Comparison of ENCODE assay signal across 9 cellular contexts in the genomic region with DNA sequence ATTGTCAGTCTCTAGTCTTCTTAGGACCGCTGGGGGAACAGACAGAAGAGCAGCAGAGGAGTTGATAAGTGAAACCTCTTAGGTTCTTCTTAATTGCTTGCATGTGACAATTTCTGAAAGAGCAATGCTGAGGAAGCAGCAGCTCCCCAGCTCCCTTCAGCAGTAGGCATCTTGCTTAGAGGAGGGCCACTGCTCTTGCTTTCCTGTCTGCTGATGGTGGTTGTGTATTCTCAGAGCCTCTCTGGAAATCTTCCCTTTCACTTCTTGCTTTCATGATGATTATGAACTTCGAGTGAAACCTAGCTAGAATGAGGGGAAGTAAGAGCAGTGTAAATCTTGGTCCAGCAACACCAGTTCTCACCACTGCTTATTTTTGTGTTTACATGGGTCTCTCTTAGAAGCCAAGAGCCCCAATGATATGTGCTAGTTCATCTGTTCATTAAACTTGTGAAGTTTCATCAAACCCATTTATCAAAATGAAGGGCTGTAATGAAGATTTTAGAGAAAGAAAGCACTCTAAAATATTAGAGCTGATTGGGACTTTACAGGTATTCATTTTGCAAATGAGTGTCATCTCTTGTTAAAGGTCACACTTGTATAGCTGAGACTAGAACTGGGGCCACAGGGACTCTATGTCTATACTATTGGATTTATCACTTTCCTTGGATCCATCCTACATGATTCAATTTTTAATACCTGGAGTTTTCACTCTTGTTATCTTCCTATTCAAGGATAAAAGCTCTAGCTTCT.
A peak's percentile ranks its signal among the peaks of the same experiment; 100 is the strongest.
DNase-seq lines count a peak whose midpoint lies in the region; ATAC-seq and TF ChIP-seq lines count a peak whose summit lies in the region.
"Had no signal": no experiment of that assay in that cellular context is flagged by ENCODE, and none has a peak within 500 bp of the region (broad histone marks: within the 10 kb centered on the region; RNA-seq: fewer than 3 reads in every experiment).

No MANE protein-coding gene starts in this region.

- no peak overlapping the region for H3K27ac ChIP-seq in PC-9
- H3K27ac ChIP-seq in hepatocyte = no peak overlapping the region

- intact Hi-C loops in activated T-helper 2 cell treated with anti-CD3 and anti-CD28 coated beads, Interferon-gamma antibody, Interleukin-2, Interleukin-4, amounts not matched to agents 10 μg/mL and 5 μg/mL and 100 μg/mL, durations not matched to agents 14 hours and 24 hours and 36 hours (cut with micrococcal nuclease) = loop anchor here (1.0 to 5.0 kb wide), 9 partner anchors 9 to 662 kb away; no protein-coding TSS in a partner anchor
- intact Hi-C loops in PC-9 (cut with micrococcal nuclease; ENCODE audit: unreplicated experiment) = no loop called here

- WGBS in hepatocyte (ENCODE audit: low lambda C conversion rate, missing lambda C conversion rate) = 66% methylated on average over 2 of the region's 2 CpGs

- H3K27me3 ChIP-seq in GM06990 (replicated peaks; ENCODE audit: control insufficient read depth, insufficient read depth, low read length) = no peaks in the 10 kb centered on the region
- H3K27me3 ChIP-seq in PC-9 (ENCODE audit: insufficient read depth, low read depth) = no peaks in the 10 kb centered on the region
- no peaks in the 10 kb centered on the region for H3K27me3 ChIP-seq in hepatocyte

- H3K36me3 ChIP-seq in GM06990 (ENCODE audit: control insufficient read depth, insufficient read depth, low read length) (no peaks in the 10 kb centered on the region), PC-9 (ENCODE audit: low read depth) (no peaks in the 10 kb centered on the region), hepatocyte (replicated peaks; ENCODE audit: insufficient read depth, low read depth) (no peaks in the 10 kb centered on the region)

- CTCF ChIA-PET in PC-9 (lab: Charles Lee) = interaction anchor here (0.7 kb wide), 1 partner anchor 594 kb away, joined by 3 read pairs; no protein-coding TSS in a partner anchor

- H3K4me2 ChIP-seq in PC-9 = no peak overlapping the region
- no peak overlapping the region for H3K4me2 ChIP-seq in hepatocyte

- H3K27me3 Mint-ChIP-seq in activated T-helper 2 cell treated with anti-CD3 and anti-CD28 coated beads, Interferon-gamma antibody, Interleukin-2, Interleukin-4, amounts not matched to agents 10 μg/mL and 5 μg/mL and 100 μg/mL, durations not matched to agents 14 hours and 24 hours and 36 hours (ENCODE audit: low read depth) = no peaks in the 10 kb centered on the region

- no peaks in the 10 kb centered on the region for H4K20me1 ChIP-seq in PC-9 (ENCODE audit: insufficient read depth)
- no peaks in the 10 kb centered on the region for H4K20me1 ChIP-seq in hepatocyte (ENCODE audit: insufficient read depth, poor library complexity, severe bottlenecking)

- H3K9me3 ChIP-seq in PC-9 (ENCODE audit: insufficient read depth, low read depth) (no peaks in the 10 kb centered on the region), hepatocyte (ENCODE audit: low read depth) (no peaks in the 10 kb centered on the region)

- H3K9me2 ChIP-seq in PC-9 (ENCODE audit: insufficient read depth) (no peaks in the 10 kb centered on the region), hepatocyte (replicated peaks; ENCODE audit: insufficient read depth) (no peaks in the 10 kb centered on the region)

- H3K4me1 ChIP-seq in PC-9 (replicated peaks; ENCODE audit: insufficient read depth) = no peaks in the 10 kb centered on the region
- peaks cover 21% of the 10 kb centered on the region for H3K4me1 ChIP-seq in hepatocyte (ENCODE audit: insufficient read depth)

- peaks cover 70% of the 10 kb centered on the region for H3K4me1 Mint-ChIP-seq in activated T-helper 2 cell treated with anti-CD3 and anti-CD28 coated beads, Interferon-gamma antibody, Interleukin-2, Interleukin-4, amounts not matched to agents 10 μg/mL and 5 μg/mL and 100 μg/mL, durations not matched to agents 14 hours and 24 hours and 36 hours (ENCODE audit: low read depth)

- POLR2A ChIA-PET in PC-9 (lab: Charles Lee; ENCODE audit: unreplicated experiment) = no interaction called here

- H3K79me2 ChIP-seq in PC-9 (ENCODE audit: low read depth) (no peaks in the 10 kb centered on the region), hepatocyte (peaks cover 77% of the 10 kb centered on the region)

- H3K4me3 Mint-ChIP-seq in activated T-helper 2 cell treated with anti-CD3 and anti-CD28 coated beads, Interferon-gamma antibody, Interleukin-2, Interleukin-4, amounts not matched to agents 10 μg/mL and 5 μg/mL and 100 μg/mL, durations not matched to agents 14 hours and 24 hours and 36 hours (ENCODE audit: low read depth) = no peak overlapping the region

- peaks cover 6% of the 10 kb centered on the region for H3K36me3 Mint-ChIP-seq in activated T-helper 2 cell treated with anti-CD3 and anti-CD28 coated beads, Interferon-gamma antibody, Interleukin-2, Interleukin-4, amounts not matched to agents 10 μg/mL and 5 μg/mL and 100 μg/mL, durations not matched to agents 14 hours and 24 hours and 36 hours (ENCODE audit: low read depth)

- H3F3A ChIP-seq in PC-9 (ENCODE audit: insufficient read depth, low read depth) = peaks cover 5% of the 10 kb centered on the region; the same call in 1 of the 2 replicates

- no peak for TF ChIP-seq CTCF in GM06990 (IDR thresholded peaks at IDR 0.05; ENCODE audit: insufficient read depth, low read length, poor library complexity, severe bottlenecking)
- no peak for TF ChIP-seq CTCF in PC-9 (conservative IDR thresholded peaks at IDR 0.05)
- no peak for TF ChIP-seq CTCF in hepatocyte (IDR thresholded peaks at IDR 0.05; ENCODE audit: poor library complexity)

- H3K4me3 ChIP-seq in GM06990 (replicated peaks; ENCODE audit: low read depth, low read length) = no peak overlapping the region
- H3K4me3 ChIP-seq in PC-9 = no peak overlapping the region
- no peak overlapping the region for H3K4me3 ChIP-seq in hepatocyte
- H3K4me3 ChIP-seq: lung had no signal

- peak overlapping the region; percentile 38 for H3K27ac Mint-ChIP-seq in activated T-helper 2 cell treated with anti-CD3 and anti-CD28 coated beads, Interferon-gamma antibody, Interleukin-2, Interleukin-4, amounts not matched to agents 10 μg/mL and 5 μg/mL and 100 μg/mL, durations not matched to agents 14 hours and 24 hours and 36 hours

- BruUV-seq in PC-9 (replicated peaks; lab: Mats Ljungman, UMichigan) = no TSS peak

- peak; percentile 50 for DNase-seq in GM06990 (ENCODE audit: extremely low read depth, insufficient read length)
- peak; percentile 22 for DNase-seq in activated T-helper 2 cell treated with anti-CD3 and anti-CD28 coated beads, Interferon-gamma antibody, Interleukin-2, Interleukin-4, amounts not matched to agents 10 μg/mL and 5 μg/mL and 100 μg/mL, durations not matched to agents 14 hours and 24 hours and 36 hours (ENCODE audit: low spot score)
- no peak for DNase-seq in middle frontal gyrus (ENCODE audit: extremely low spot score, low spot score)
- DNase-seq in PC-9 = no peak
- DNase-seq in NCI-H2196 treated with DMSO at 0.1 percent for 48 hours (lab: John Stamatoyannopoulos, UW; ENCODE audit: unreplicated experiment) = no peak
- DNase-seq in hepatocyte (ENCODE audit: low spot score) = no peak

- peak; percentile 97 for ATAC-seq in GM19395 (IDR thresholded peaks at IDR 0.05; ENCODE audit: unreplicated experiment)
- peak; percentile 96 for ATAC-seq in HG03108 (IDR thresholded peaks at IDR 0.05; ENCODE audit: unreplicated experiment)

- H2AFZ ChIP-seq in PC-9 = no peak overlapping the region
- no peak overlapping the region for H2AFZ ChIP-seq in hepatocyte

- peaks cover 5% of the 10 kb centered on the region for H3K9me3 Mint-ChIP-seq in activated T-helper 2 cell treated with anti-CD3 and anti-CD28 coated beads, Interferon-gamma antibody, Interleukin-2, Interleukin-4, amounts not matched to agents 10 μg/mL and 5 μg/mL and 100 μg/mL, durations not matched to agents 14 hours and 24 hours and 36 hours

Comparison
In these comparisons a context has a peak if more than half of its experiments do, and no peak if none do; other contexts are left out.
1. DNase-seq: peak in GM06990 (single experiment) and activated T-helper 2 cell treated with anti-CD3 and anti-CD28 coated beads, Interferon-gamma antibody, Interleukin-2, Interleukin-4, amounts not matched to agents 10 μg/mL and 5 μg/mL and 100 μg/mL, durations not matched to agents 14 hours and 24 hours and 36 hours (single experiment); none in middle frontal gyrus (single experiment), PC-9 (0 of 2), NCI-H2196 treated with DMSO at 0.1 percent for 48 hours (single experiment) and hepatocyte (single experiment).